ENCODE assay signal across 8 cellular contexts in genomic region chr7:72493850-72494661, GRCh38.
A peak's percentile ranks its signal among the peaks of the same experiment; 100 is the strongest.
DNase-seq lines count a peak whose midpoint lies in the region; ATAC-seq, FAIRE-seq and TF ChIP-seq lines count a peak whose summit lies in the region.

No MANE protein-coding gene starts in this region.

- H3K4me1 Mint-ChIP-seq in activated T-cell treated with anti-CD3 and anti-CD28 coated beads, Interleukin-2, amount 50 U/mL, for 24 hours (ENCODE audit: low read depth), result no peaks in the 10 kb centered on the region
- H3K4me1 Mint-ChIP-seq in stimulated activated memory B cell treated with anti-CD40 and anti-IgM and Interleukin-4, amounts not matched to agents 10 μg/mL and 1 μg/mL and 100 μg/mL, for 72 hours, result no peaks in the 10 kb centered on the region

- H3K4me2 ChIP-seq in osteoblast (ENCODE audit: insufficient read depth, low read length), result no peak overlapping the region

- no peaks in the 10 kb centered on the region for H3K4me1 ChIP-seq in osteoblast (ENCODE audit: insufficient read depth, low read length)

- no peak overlapping the region for H3K4me3 ChIP-seq in osteoblast (ENCODE audit: insufficient read depth, low read length)

- H3K27ac Mint-ChIP-seq in activated T-cell treated with anti-CD3 and anti-CD28 coated beads, Interleukin-2, amount 50 U/mL, for 24 hours, result no peak overlapping the region
- H3K27ac Mint-ChIP-seq in stimulated activated memory B cell treated with anti-CD40 and anti-IgM and Interleukin-4, amounts not matched to agents 10 μg/mL and 1 μg/mL and 100 μg/mL, for 72 hours, result no peak overlapping the region

- no peaks in the 10 kb centered on the region for H3K9me3 ChIP-seq in osteoblast (ENCODE audit: low read depth, low read length)

- DNase-seq in DMS153 treated with DMSO at 0.1 percent for 48 hours (lab: John Stamatoyannopoulos, UW; ENCODE audit: unreplicated experiment), result peak; percentile 7
- peak; percentile 12 to 51 for DNase-seq in NOMO-1 (lab: John Stamatoyannopoulos, UW; ENCODE audit: unreplicated experiment in 2 of 2)
- peak; percentile 50 for DNase-seq in activated T-cell treated with anti-CD3 and anti-CD28 coated beads, Interleukin-2, amount 50 U/mL, for 24 hours
- peak; percentile 16 to 42 for DNase-seq in frontal cortex (ENCODE audit: low spot score in 2 of 2)
- DNase-seq in osteoblast (ENCODE audit: insufficient read length, low spot score, missing footprints), result peak; percentile 65

- no peaks in the 10 kb centered on the region for H3K27me3 ChIP-seq in osteoblast (ENCODE audit: insufficient read depth, low read length)

- H3K27ac ChIP-seq in osteoblast (ENCODE audit: low read depth, low read length), result no peak overlapping the region

- ATAC-seq in HG03354 (IDR thresholded peaks at IDR 0.05; ENCODE audit: poor library complexity, severe bottlenecking, unreplicated experiment), result peak; percentile 51
- no peak for ATAC-seq in HG03097 (IDR thresholded peaks at IDR 0.05; ENCODE audit: low FRiP score, unreplicated experiment)
- no peak for ATAC-seq in stimulated activated memory B cell treated with anti-CD40 and anti-IgM and Interleukin-4, amounts not matched to agents 10 μg/mL and 1 μg/mL and 100 μg/mL, for 72 hours

- no peaks in the 10 kb centered on the region for H4K20me1 ChIP-seq in osteoblast (ENCODE audit: insufficient read depth, low read length)

- H3K9me3 Mint-ChIP-seq in activated T-cell treated with anti-CD3 and anti-CD28 coated beads, Interleukin-2, amount 50 U/mL, for 24 hours, result peaks cover 18% of the 10 kb centered on the region
- H3K9me3 Mint-ChIP-seq in stimulated activated memory B cell treated with anti-CD40 and anti-IgM and Interleukin-4, amounts not matched to agents 10 μg/mL and 1 μg/mL and 100 μg/mL, for 72 hours, result peaks cover 6% of the 10 kb centered on the region

- H3K36me3 ChIP-seq in osteoblast (ENCODE audit: insufficient read depth, low read length), result no peaks in the 10 kb centered on the region

- H3K4me3 Mint-ChIP-seq in activated T-cell treated with anti-CD3 and anti-CD28 coated beads, Interleukin-2, amount 50 U/mL, for 24 hours, result no peak overlapping the region
- H3K4me3 Mint-ChIP-seq in stimulated activated memory B cell treated with anti-CD40 and anti-IgM and Interleukin-4, amounts not matched to agents 10 μg/mL and 1 μg/mL and 100 μg/mL, for 72 hours, result no peak overlapping the region

- TF ChIP-seq CTCF in osteoblast (IDR thresholded peaks at IDR 0.05; ENCODE audit: extremely low read depth, low read depth, low read length), result peak; percentile 68

- peaks cover 6% of the 10 kb centered on the region for H3K27me3 Mint-ChIP-seq in activated T-cell treated with anti-CD3 and anti-CD28 coated beads, Interleukin-2, amount 50 U/mL, for 24 hours
- no peaks in the 10 kb centered on the region for H3K27me3 Mint-ChIP-seq in stimulated activated memory B cell treated with anti-CD40 and anti-IgM and Interleukin-4, amounts not matched to agents 10 μg/mL and 1 μg/mL and 100 μg/mL, for 72 hours

- H3K79me2 ChIP-seq in osteoblast (ENCODE audit: insufficient read depth, low read length), result no peaks in the 10 kb centered on the region

- no peaks in the 10 kb centered on the region for H3K36me3 Mint-ChIP-seq in activated T-cell treated with anti-CD3 and anti-CD28 coated beads, Interleukin-2, amount 50 U/mL, for 24 hours (ENCODE audit: low read depth)
- no peaks in the 10 kb centered on the region for H3K36me3 Mint-ChIP-seq in stimulated activated memory B cell treated with anti-CD40 and anti-IgM and Interleukin-4, amounts not matched to agents 10 μg/mL and 1 μg/mL and 100 μg/mL, for 72 hours

- no peak overlapping the region for H2AFZ ChIP-seq in osteoblast (ENCODE audit: low read length)

- no peak for FAIRE-seq in frontal cortex (lab: Jason Lieb, UNC)

Comparison
In these comparisons a context has a peak if more than half of its experiments do, and no peak if none do; other contexts are left out.
1. DNase-seq: peak in every context shown above with its lines; median percentile 65 in osteoblast; 50 in activated T-cell treated with anti-CD3 and anti-CD28 coated beads, Interleukin-2, amount 50 U/mL, for 24 hours; 32 in NOMO-1; 29 in frontal cortex; 7 in DMS153 treated with DMSO at 0.1 percent for 48 hours.